In genomic region chr11:16840951-16841350, GRCh38 we compare ENCODE assay signal across 16 cellular contexts.
DNase-seq lines count a peak whose midpoint lies in the region; ATAC-seq and TF ChIP-seq lines count a peak whose summit lies in the region.
"Had no signal": no experiment of that assay in that cellular context is flagged by ENCODE, and none has a peak within 500 bp of the region (broad histone marks: within the 10 kb centered on the region; RNA-seq: fewer than 3 reads in every experiment).

No MANE protein-coding gene starts in this region.

- no peaks in the 10 kb centered on the region for H3K36me3 Mint-ChIP-seq in activated CD4-positive, alpha-beta memory T cell treated with anti-CD3 and anti-CD28 coated beads, Interleukin-2, amount 10 ng/mL, durations not matched to agents 7 days and 5 days (ENCODE audit: low read depth)
- H3K36me3 Mint-ChIP-seq in activated CD4-positive, alpha-beta memory T cell treated with anti-CD3 and anti-CD28 coated beads for 36 hours: peaks cover 3% of the 10 kb centered on the region
- H3K36me3 Mint-ChIP-seq in neural crest cell (ENCODE audit: low read depth): peaks cover 8% of the 10 kb centered on the region
- H3K36me3 Mint-ChIP-seq in stimulated activated naive B cell treated with anti-CD40 and anti-IgM and Interleukin-4, amounts not matched to agents 10 μg/mL and 1 μg/mL and 100 μg/mL, for 72 hours: peaks cover 58 to 77% of the 10 kb centered on the region in 2 donors
- H3K36me3 Mint-ChIP-seq: CD4-positive, CD25-positive, alpha-beta regulatory T cell had no signal

- ATAC-seq in HG03521 (IDR thresholded peaks at IDR 0.05; ENCODE audit: unreplicated experiment) (no peak), GM21576 (IDR thresholded peaks at IDR 0.05; ENCODE audit: unreplicated experiment) (no peak)
- ATAC-seq in stimulated activated naive B cell treated with anti-CD40 and anti-IgM and Interleukin-4, amounts not matched to agents 10 μg/mL and 1 μg/mL and 100 μg/mL, for 72 hours (replicated peaks): no peak

- DNase-seq in activated CD4-positive, alpha-beta memory T cell treated with anti-CD3 and anti-CD28 coated beads, Interleukin-2, amount 10 ng/mL, durations not matched to agents 7 days and 5 days: no peak
- no peak for DNase-seq in activated CD4-positive, alpha-beta memory T cell treated with anti-CD3 and anti-CD28 coated beads for 36 hours
- peak; percentile 70 for DNase-seq in kidney glomerular epithelial cell (lab: John Stamatoyannopoulos, UW)
- DNase-seq in neural crest cell (ENCODE audit: low read depth, low spot score): no peak
- DNase-seq in stimulated activated naive B cell treated with anti-CD40 and anti-IgM and Interleukin-4, amounts not matched to agents 10 μg/mL and 1 μg/mL and 100 μg/mL, for 72 hours: no peak
- no peak for DNase-seq in NOMO-1 treated with dmso at 0.1 percent for 144 hours (lab: John Stamatoyannopoulos, UW; ENCODE audit: unreplicated experiment)
- DNase-seq: AML-193; Calu3; CD4-positive, CD25-positive, alpha-beta regulatory T cell; DMS 273 treated with DMSO at 0.1 percent for 48 hours; GM23248; H7; IMR-90; KBM-7 had no signal

- no peak overlapping the region for H3K4me3 Mint-ChIP-seq in activated CD4-positive, alpha-beta memory T cell treated with anti-CD3 and anti-CD28 coated beads, Interleukin-2, amount 10 ng/mL, durations not matched to agents 7 days and 5 days
- no peak overlapping the region for H3K4me3 Mint-ChIP-seq in activated CD4-positive, alpha-beta memory T cell treated with anti-CD3 and anti-CD28 coated beads for 36 hours
- no peak overlapping the region for H3K4me3 Mint-ChIP-seq in neural crest cell
- no peak overlapping the region for H3K4me3 Mint-ChIP-seq in stimulated activated naive B cell treated with anti-CD40 and anti-IgM and Interleukin-4, amounts not matched to agents 10 μg/mL and 1 μg/mL and 100 μg/mL, for 72 hours
- H3K4me3 Mint-ChIP-seq: CD4-positive, CD25-positive, alpha-beta regulatory T cell had no signal

- intact Hi-C loops in activated CD4-positive, alpha-beta memory T cell treated with anti-CD3 and anti-CD28 coated beads for 36 hours (cut with micrococcal nuclease): no loop called here

- POLR2A ChIA-PET in activated CD4-positive, alpha-beta memory T cell treated with anti-CD3 and anti-CD28 coated beads, Interleukin-2, amount 10 ng/mL, durations not matched to agents 7 days and 5 days (lab: Charles Lee): no interaction called here
- POLR2A ChIA-PET in activated CD4-positive, alpha-beta memory T cell treated with anti-CD3 and anti-CD28 coated beads for 36 hours (lab: Charles Lee): no interaction called here

- H3K27ac Mint-ChIP-seq in activated CD4-positive, alpha-beta memory T cell treated with anti-CD3 and anti-CD28 coated beads, Interleukin-2, amount 10 ng/mL, durations not matched to agents 7 days and 5 days: peak overlapping the region; percentile 40
- no peak overlapping the region for H3K27ac Mint-ChIP-seq in activated CD4-positive, alpha-beta memory T cell treated with anti-CD3 and anti-CD28 coated beads for 36 hours
- H3K27ac Mint-ChIP-seq in neural crest cell (ENCODE audit: unreplicated experiment): peak overlapping the region; percentile 50
- H3K27ac Mint-ChIP-seq in stimulated activated naive B cell treated with anti-CD40 and anti-IgM and Interleukin-4, amounts not matched to agents 10 μg/mL and 1 μg/mL and 100 μg/mL, for 72 hours: no peak overlapping the region
- H3K27ac Mint-ChIP-seq: CD4-positive, CD25-positive, alpha-beta regulatory T cell had no signal

- H3K27me3 Mint-ChIP-seq in activated CD4-positive, alpha-beta memory T cell treated with anti-CD3 and anti-CD28 coated beads, Interleukin-2, amount 10 ng/mL, durations not matched to agents 7 days and 5 days: no peaks in the 10 kb centered on the region
- no peaks in the 10 kb centered on the region for H3K27me3 Mint-ChIP-seq in activated CD4-positive, alpha-beta memory T cell treated with anti-CD3 and anti-CD28 coated beads for 36 hours
- H3K27me3 Mint-ChIP-seq in neural crest cell (ENCODE audit: low read depth): no peaks in the 10 kb centered on the region
- no peaks in the 10 kb centered on the region for H3K27me3 Mint-ChIP-seq in stimulated activated naive B cell treated with anti-CD40 and anti-IgM and Interleukin-4, amounts not matched to agents 10 μg/mL and 1 μg/mL and 100 μg/mL, for 72 hours
- H3K27me3 Mint-ChIP-seq: CD4-positive, CD25-positive, alpha-beta regulatory T cell had no signal

- H3K9me3 Mint-ChIP-seq in activated CD4-positive, alpha-beta memory T cell treated with anti-CD3 and anti-CD28 coated beads, Interleukin-2, amount 10 ng/mL, durations not matched to agents 7 days and 5 days: no peaks in the 10 kb centered on the region
- no peaks in the 10 kb centered on the region for H3K9me3 Mint-ChIP-seq in activated CD4-positive, alpha-beta memory T cell treated with anti-CD3 and anti-CD28 coated beads for 36 hours
- H3K9me3 Mint-ChIP-seq in neural crest cell: peaks cover 4% of the 10 kb centered on the region
- H3K9me3 Mint-ChIP-seq in stimulated activated naive B cell treated with anti-CD40 and anti-IgM and Interleukin-4, amounts not matched to agents 10 μg/mL and 1 μg/mL and 100 μg/mL, for 72 hours: peaks cover 0 to 1% of the 10 kb centered on the region in 2 donors

- no peak for TF ChIP-seq CTCF in neural crest cell (conservative IDR thresholded peaks at IDR 0.05)

- CTCF ChIA-PET in activated CD4-positive, alpha-beta memory T cell treated with anti-CD3 and anti-CD28 coated beads, Interleukin-2, amount 10 ng/mL, durations not matched to agents 7 days and 5 days (lab: Charles Lee): interaction anchor here (2.0 kb wide), 1 partner anchor 19 kb away, joined by 5 read pairs; no protein-coding TSS in a partner anchor
- CTCF ChIA-PET in activated CD4-positive, alpha-beta memory T cell treated with anti-CD3 and anti-CD28 coated beads for 36 hours (lab: Charles Lee): no interaction called here

- H3K4me1 Mint-ChIP-seq in activated CD4-positive, alpha-beta memory T cell treated with anti-CD3 and anti-CD28 coated beads, Interleukin-2, amount 10 ng/mL, durations not matched to agents 7 days and 5 days: no peaks in the 10 kb centered on the region
- no peaks in the 10 kb centered on the region for H3K4me1 Mint-ChIP-seq in activated CD4-positive, alpha-beta memory T cell treated with anti-CD3 and anti-CD28 coated beads for 36 hours (ENCODE audit: low read depth)
- no peaks in the 10 kb centered on the region for H3K4me1 Mint-ChIP-seq in neural crest cell
- H3K4me1 Mint-ChIP-seq in stimulated activated naive B cell treated with anti-CD40 and anti-IgM and Interleukin-4, amounts not matched to agents 10 μg/mL and 1 μg/mL and 100 μg/mL, for 72 hours: no peaks in the 10 kb centered on the region
- H3K4me1 Mint-ChIP-seq: CD4-positive, CD25-positive, alpha-beta regulatory T cell had no signal

Comparison
In these comparisons a context has a peak if more than half of its experiments do, and no peak if none do; other contexts are left out.
1. H3K27ac Mint-ChIP-seq: peak in activated CD4-positive, alpha-beta memory T cell treated with anti-CD3 and anti-CD28 coated beads, Interleukin-2, amount 10 ng/mL, durations not matched to agents 7 days and 5 days (single experiment) and neural crest cell (single experiment); none in activated CD4-positive, alpha-beta memory T cell treated with anti-CD3 and anti-CD28 coated beads for 36 hours (single experiment) and stimulated activated naive B cell treated with anti-CD40 and anti-IgM and Interleukin-4, amounts not matched to agents 10 μg/mL and 1 μg/mL and 100 μg/mL, for 72 hours (single experiment).